ENCODE assay signal across 9 cellular contexts in genomic region chr10:132836832-132837540, GRCh38. TPM values are rescaled to one million over a fixed set of nuclear protein-coding genes. Genes with fewer than 3 reads are reported as not detected.
DNase-seq lines count a peak whose midpoint lies in the region; ATAC-seq, FAIRE-seq and TF ChIP-seq lines count a peak whose summit lies in the region.
"Had no signal": no experiment of that assay in that cellular context is flagged by ENCODE, and none has a peak within 500 bp of the region (broad histone marks: within the 10 kb centered on the region; RNA-seq: fewer than 3 reads in every experiment).

No MANE protein-coding gene starts in this region.

- no peak overlapping the region for H3K27ac Mint-ChIP-seq in neural crest cell (ENCODE audit: unreplicated experiment)
- H3K27ac Mint-ChIP-seq: stimulated activated naive CD8-positive, alpha-beta T cell treated with anti-CD3 and anti-CD28 coated beads, Interleukin-15, Interleukin-2, amounts not matched to agents 100 ng/mL and 50 ng/mL, for 24 hours had no signal

- no peak overlapping the region for H3K4me3 Mint-ChIP-seq in neural crest cell
- H3K4me3 Mint-ChIP-seq: stimulated activated naive CD8-positive, alpha-beta T cell treated with anti-CD3 and anti-CD28 coated beads, Interleukin-15, Interleukin-2, amounts not matched to agents 100 ng/mL and 50 ng/mL, for 24 hours had no signal

- FAIRE-seq in urothelium cell line (lab: Jason Lieb, UNC), result no peak

- peaks cover under 1% of the 10 kb centered on the region for H3K9me3 Mint-ChIP-seq in neural crest cell

- H3K27me3 Mint-ChIP-seq in neural crest cell (ENCODE audit: low read depth), result peaks cover 47% of the 10 kb centered on the region

- no peaks in the 10 kb centered on the region for H3K4me1 Mint-ChIP-seq in neural crest cell

- no peaks in the 10 kb centered on the region for H3K36me3 Mint-ChIP-seq in neural crest cell (ENCODE audit: low read depth)

- DNase-seq in EL (peak; percentile 15), LHCN-M2 (ENCODE audit: low read depth) (peak; percentile 1), fibroblast of peridontal ligament (ENCODE audit: extremely low read depth) (peak; percentile 9), neural crest cell (ENCODE audit: low read depth, low spot score) (peak; percentile 53), urothelium cell line (ENCODE audit: low spot score) (peak; percentile 71), NCI-H1092 treated with DMSO at 0.1 percent for 48 hours (lab: John Stamatoyannopoulos, UW) (no peak)
- DNase-seq in activated CD8-positive, alpha-beta memory T cell treated with anti-CD3 and anti-CD28 coated beads, Interleukin-2, amount 50 U/mL, for 48 hours, result peak; percentile 81

- TF ChIP-seq CTCF in neural crest cell (conservative IDR thresholded peaks at IDR 0.05), result peak; percentile 98

- no peak for ATAC-seq in GM19395 (IDR thresholded peaks at IDR 0.05; ENCODE audit: unreplicated experiment)

RNA-seq across cellular contexts. Expression of gene NKX6-2, which starts 51.0 kb away (rescaled TPM):
- not detected in 2 replicates for total RNA-seq in LHCN-M2 (2014; rRNA removed)
- polyA plus RNA-seq in LHCN-M2 (2012), result 1.8 TPM
- 0.32 TPM in 1 of 2 replicates, not detected in the other for total RNA-seq in neural crest cell
